In genomic region chr19:5850189-5850588, GRCh38 we compare ENCODE assay signal across 16 cellular contexts. TPM values are rescaled to one million over a fixed set of nuclear protein-coding genes. Genes with fewer than 3 reads are reported as not detected.
DNase-seq lines count a peak whose midpoint lies in the region; ATAC-seq and TF ChIP-seq lines count a peak whose summit lies in the region.
"Had no signal": no experiment of that assay in that cellular context is flagged by ENCODE, and none has a peak within 500 bp of the region (broad histone marks: within the 10 kb centered on the region; RNA-seq: fewer than 3 reads in every experiment).

No MANE protein-coding gene starts in this region.

- no peak overlapping the region for H3K27ac Mint-ChIP-seq in T-cell
- H3K27ac Mint-ChIP-seq: H9, IgD-negative memory B cell had no signal

- H3K9ac ChIP-seq in mucosa of rectum (ENCODE audit: low read depth in 1 of 2, low read length in 2 of 2), result peak overlapping the region; percentile 86 to 90

- H3K4me1 Mint-ChIP-seq in T-cell, result peaks cover 0 to 3% (median 0%) of the 10 kb centered on the region in 3 donors
- H3K4me1 Mint-ChIP-seq: IgD-negative memory B cell had no signal

- DNase-seq in Peyer's patch (no peak), upper lobe of right lung (no peak), T-cell (no peak)
- no peak for DNase-seq in stimulated activated CD4-positive, alpha-beta T cell treated with anti-CD3 and anti-CD28 coated beads, Interleukin-4, amount 100 ng/mL, for 4 hours
- DNase-seq: C1 segment of cervical spinal cord, H9, Kasumi-1, MM.1S, NCI-H146, NCI-H2171, NCI-H526 had no signal

- peak overlapping the region in 3 of 4 donors; percentile 21 to 66 (median 47) for H3K4me3 ChIP-seq in Peyer's patch
- H3K4me3 ChIP-seq in mucosa of rectum (ENCODE audit: low read length in 2 of 2), result peak overlapping the region; percentile 68 to 81
- peak overlapping the region; percentile 21 for H3K4me3 ChIP-seq in upper lobe of right lung
- H3K4me3 ChIP-seq: SJSA1 had no signal

- H3K27ac ChIP-seq in Peyer's patch, result peak overlapping the region in 3 of 4 donors; percentile 84 to 93 (median 87)
- peak overlapping the region; percentile 96 to 98 for H3K27ac ChIP-seq in mucosa of rectum (ENCODE audit: low read depth in 2 of 2, low read length in 2 of 2)
- no peak overlapping the region for H3K27ac ChIP-seq in upper lobe of right lung
- H3K27ac ChIP-seq: SJSA1 had no signal

- ATAC-seq in esophagus mucosa (peak; percentile 64), upper lobe of right lung (peak; percentile 16), T-cell (replicated peaks in 1 of 4) (no peak), GM19452 (IDR thresholded peaks at IDR 0.05; ENCODE audit: unreplicated experiment) (no peak)

- H3K36me3 Mint-ChIP-seq in T-cell, result no peaks in the 10 kb centered on the region

- H3K4me3 Mint-ChIP-seq in T-cell, result no peak overlapping the region
- H3K4me3 Mint-ChIP-seq: H9, IgD-negative memory B cell had no signal

- no peaks in the 10 kb centered on the region for H3K9me3 Mint-ChIP-seq in T-cell
- H3K9me3 Mint-ChIP-seq: IgD-negative memory B cell had no signal

- peak in 1 of 2 donors; percentile 5 for TF ChIP-seq POLR2A in Peyer's patch (IDR thresholded peaks at IDR 0.05)

- H3K27me3 Mint-ChIP-seq in T-cell, result peaks cover 0 to 7% of the 10 kb centered on the region in 2 donors

- intact Hi-C loops in upper lobe of right lung (cut with DNase I), result no loop called here

- peaks cover 0 to 5% (median 0%) of the 10 kb centered on the region in 4 donors for H3K4me1 ChIP-seq in Peyer's patch
- peaks cover 2 to 13% of the 10 kb centered on the region in 2 donors for H3K4me1 ChIP-seq in mucosa of rectum (ENCODE audit: control insufficient read depth in 2 of 2, insufficient read depth in 2 of 2, low read length in 2 of 2)
- no peaks in the 10 kb centered on the region for H3K4me1 ChIP-seq in upper lobe of right lung
- H3K4me1 ChIP-seq: SJSA1 had no signal

- TF ChIP-seq CTCF in Peyer's patch (IDR thresholded peaks at IDR 0.05), result no peak
- no peak for TF ChIP-seq CTCF in upper lobe of right lung (IDR thresholded peaks at IDR 0.05)

- no peaks in the 10 kb centered on the region for H3K9me3 ChIP-seq in Peyer's patch
- H3K9me3 ChIP-seq in mucosa of rectum (ENCODE audit: control insufficient read depth in 2 of 2, low read length in 2 of 2), result no peaks in the 10 kb centered on the region
- H3K9me3 ChIP-seq in upper lobe of right lung, result no peaks in the 10 kb centered on the region
- H3K9me3 ChIP-seq: SJSA1 had no signal

- no peaks in the 10 kb centered on the region for H3K36me3 ChIP-seq in Peyer's patch
- H3K36me3 ChIP-seq in mucosa of rectum (ENCODE audit: control insufficient read depth in 2 of 2, insufficient read depth in 2 of 2, low read length in 2 of 2), result no peaks in the 10 kb centered on the region
- H3K36me3 ChIP-seq in upper lobe of right lung, result no peaks in the 10 kb centered on the region
- H3K36me3 ChIP-seq: SJSA1 had no signal

- POLR2A ChIA-PET in T-cell (lab: Charles Lee), result no interaction called here

- H3K27me3 ChIP-seq in Peyer's patch, result no peaks in the 10 kb centered on the region
- H3K27me3 ChIP-seq in mucosa of rectum (ENCODE audit: control insufficient read depth in 2 of 2, insufficient read depth in 2 of 2, low read length in 2 of 2), result no peaks in the 10 kb centered on the region
- no peaks in the 10 kb centered on the region for H3K27me3 ChIP-seq in upper lobe of right lung
- H3K27me3 ChIP-seq: SJSA1 had no signal

- CTCF ChIA-PET in T-cell (lab: Charles Lee), result no interaction called here

RNA-seq across cellular contexts. Expression of gene FUT3, which starts 1.1 kb away (rescaled TPM):
- 100 to 1,000 TPM in 3 of 4 donors, 10 to 100 TPM in 1; 37.1 to 207 (median 155) TPM for total RNA-seq in Peyer's patch
- 104 TPM for total RNA-seq in esophagus mucosa
- 17.3 TPM for total RNA-seq in upper lobe of right lung
- under 1 TPM in 4 of 5 donors, not detected in 1; 0.13 to 0.50 (median 0.18) TPM for total RNA-seq in T-cell
- total RNA-seq: H9, SJSA1 had no signal

RNA-seq across cellular contexts. Expression of gene FUT6, which starts 10.7 kb away (rescaled TPM):
- total RNA-seq in Peyer's patch, result 100 to 1,000 TPM in 3 of 4 donors, 10 to 100 TPM in 1; 90.8 to 329 (median 210) TPM
- 56.9 TPM for total RNA-seq in esophagus mucosa
- 2.7 TPM for total RNA-seq in upper lobe of right lung
- total RNA-seq in T-cell, result under 1 TPM in 3 of 5 donors, not detected in 2; 0.15 to 0.79 (median 0.35) TPM
- total RNA-seq: SJSA1 had no signal

RNA-seq across cellular contexts. Expression of gene FUT5, which starts 20.2 kb away (rescaled TPM):
- not detected for total RNA-seq in Peyer's patch
- total RNA-seq in esophagus mucosa, result not detected
- total RNA-seq in upper lobe of right lung, result not detected
- 1 to 10 TPM in 2 of 5 donors, under 1 TPM in 3; 0.23 to 2.5 (median 0.67) TPM for total RNA-seq in T-cell
- total RNA-seq: H9, SJSA1 had no signal

RNA-seq across cellular contexts. Expression of gene NRTN, which starts 45.3 kb away (rescaled TPM):
- total RNA-seq in Peyer's patch, result 1 to 10 TPM in 2 of 4 donors, under 1 TPM in 1, not detected in 1; 0.88 to 4.8 (median 3.5) TPM
- total RNA-seq in esophagus mucosa, result 2.7 TPM
- 2.1 TPM for total RNA-seq in upper lobe of right lung
- total RNA-seq in T-cell, result 1 to 10 TPM in 2 of 5 donors, under 1 TPM in 1, not detected in 2; 0.59 to 2.0 (median 1.6) TPM

RNA-seq across cellular contexts. Expression of gene NDUFA11, which starts 53.4 kb away (rescaled TPM):
- total RNA-seq in Peyer's patch (100 to 1,000 TPM; 101 to 194 (median 169) TPM), esophagus mucosa (217 TPM), upper lobe of right lung (134 TPM), T-cell (100 to 1,000 TPM; 106 to 198 (median 185) TPM)

Comparison
In these comparisons a context has a peak if more than half of its experiments do, and no peak if none do; other contexts are left out.
1. H3K4me3 ChIP-seq: peak in every context shown above with its lines; median percentile 74 in mucosa of rectum; 47 in Peyer's patch; 21 in upper lobe of right lung.
2. ATAC-seq: peak in esophagus mucosa (single experiment) and upper lobe of right lung (single experiment); none in T-cell (0 of 4) and GM19452 (single experiment).
3. RNA of gene FUT3, which starts 1.1 kb away (total RNA-seq): 37.1 to 207 TPM in Peyer's patch, 104 TPM in esophagus mucosa (single experiment) and 17.3 TPM in upper lobe of right lung (single experiment); 0.13 to 0.50 TPM in T-cell; every median in the first group is over 10 times any median in the second.
4. RNA of gene FUT6, which starts 10.7 kb away (total RNA-seq): 90.8 to 329 TPM in Peyer's patch and 56.9 TPM in esophagus mucosa (single experiment); 2.7 TPM in upper lobe of right lung (single experiment) and 0.15 to 0.79 TPM in T-cell; every median in the first group is over 10 times any median in the second.